39 cellular contexts compared by ENCODE assay signal in genomic region chr21:32113486-32113885, GRCh38.
"Had no signal": no experiment of that assay in that cellular context is flagged by ENCODE, and none has a peak within 500 bp of the region (broad histone marks: within the 10 kb centered on the region; RNA-seq: fewer than 3 reads in every experiment).

No MANE protein-coding gene starts in this region.

- H3K4me3 ChIP-seq: adrenal gland, ascending aorta, body of pancreas, breast epithelium, cardiac muscle cell had no signal

- DNase-seq: activated effector memory CD4-positive, alpha-beta T cell treated with anti-CD3 and anti-CD28 coated beads, Interleukin-2, amount 50 U/mL, for 16 hours; activated effector memory CD4-positive, alpha-beta T cell treated with Interleukin-2 at 50 U/mL for 16 hours; activated gamma-delta T cell; activated gamma-delta T cell treated with Interleukin-2 at 50 U/mL for 16 hours; activated naive CD4-positive, alpha-beta T cell; activated naive CD4-positive, alpha-beta T cell treated with anti-CD3 and anti-CD28 coated beads for 36 hours; activated naive CD4-positive, alpha-beta T cell treated with anti-CD3 and anti-CD28 coated beads, Interleukin-2, amount 10 ng/mL, durations not matched to agents 7 days and 5 days; activated naive CD4-positive, alpha-beta T cell treated with anti-CD3 and anti-CD28 coated beads, Interleukin-2, amount 50 U/mL, for 16 hours; activated naive CD4-positive, alpha-beta T cell treated with Interleukin-2 at 50 U/mL for 16 hours; activated naive CD8-positive, alpha-beta T cell treated with anti-CD3 and anti-CD28 coated beads for 36 hours; activated naive CD8-positive, alpha-beta T cell treated with anti-CD3 and anti-CD28 coated beads, Interleukin-2, amount 10 ng/mL, durations not matched to agents 7 days and 5 days; activated naive CD8-positive, alpha-beta T cell treated with anti-CD3 and anti-CD28 coated beads, Interleukin-2, amount 50 U/mL, for 24 hours; activated T-cell treated with anti-CD3 and anti-CD28 coated beads, Interleukin-2, amount 50 U/mL, for 1 hour; activated T-cell treated with anti-CD3 and anti-CD28 coated beads, Interleukin-2, amount 50 U/mL, for 24 hours; activated T-cell treated with anti-CD3 and anti-CD28 coated beads, Interleukin-2, amount 50 U/mL, for 4 hours; activated T-cell treated with anti-CD3 and anti-CD28 coated beads, Interleukin-2, amount 50 U/mL, for 48 hours; activated T-cell treated with anti-CD3 and anti-CD28 coated beads, Interleukin-2, amount 50 U/mL, for 72 hours; adrenal gland; amniotic stem cell; amygdala; anterior cingulate cortex; aorta; body of pancreas; brain microvascular endothelial cell; caudate nucleus; central memory CD4-positive, alpha-beta T cell; cerebellar nuclear complex had no signal

- H3K9me3 Mint-ChIP-seq: activated naive CD4-positive, alpha-beta T cell treated with anti-CD3 and anti-CD28 coated beads for 36 hours; activated naive CD4-positive, alpha-beta T cell treated with anti-CD3 and anti-CD28 coated beads, Interleukin-2, amount 10 ng/mL, durations not matched to agents 7 days and 5 days; activated naive CD4-positive, alpha-beta T cell treated with anti-CD3 and anti-CD28 coated beads, Interleukin-2, amount 50 U/mL, for 24 hours; activated naive CD4-positive, alpha-beta T cell treated with anti-CD3 and anti-CD28 coated beads, Interleukin-2, amount 50 U/mL, for 72 hours; activated naive CD8-positive, alpha-beta T cell treated with anti-CD3 and anti-CD28 coated beads for 36 hours; activated naive CD8-positive, alpha-beta T cell treated with anti-CD3 and anti-CD28 coated beads, Interleukin-2, amount 10 ng/mL, durations not matched to agents 7 days and 5 days; activated naive CD8-positive, alpha-beta T cell treated with anti-CD3 and anti-CD28 coated beads, Interleukin-2, amount 50 U/mL, for 24 hours; activated T-cell treated with anti-CD3 and anti-CD28 coated beads, Interleukin-2, amount 50 U/mL, for 24 hours; activated T-cell treated with anti-CD3 and anti-CD28 coated beads, Interleukin-2, amount 50 U/mL, for 4 hours; activated T-cell treated with anti-CD3 and anti-CD28 coated beads, Interleukin-2, amount 50 U/mL, for 72 hours; activated T-helper 1 cell treated with anti-CD3 and anti-CD28 coated beads, Interleukin-12 subunit alpha, Interleukin-12 subunit beta, Interleukin-2, Interleukin-4 antibody, amounts not matched to agents 30 ng/mL and 10 ng/mL and 1 ng/mL, durations not matched to agents 14 hours and 24 hours and 36 hours; activated T-helper 17 cell treated with anti-CD3 and anti-CD28 coated beads, Interleukin-2, amount 50 U/mL, for 72 hours; activated T-helper 2 cell treated with anti-CD3 and anti-CD28 coated beads, Interferon-gamma antibody, Interleukin-2, Interleukin-4, amounts not matched to agents 10 μg/mL and 5 μg/mL and 100 μg/mL, durations not matched to agents 14 hours and 24 hours and 36 hours; central memory CD8-positive, alpha-beta T cell had no signal

- H3K27ac Mint-ChIP-seq: activated naive CD4-positive, alpha-beta T cell treated with anti-CD3 and anti-CD28 coated beads for 36 hours; activated naive CD4-positive, alpha-beta T cell treated with anti-CD3 and anti-CD28 coated beads, Interleukin-2, amount 10 ng/mL, durations not matched to agents 7 days and 5 days; activated naive CD4-positive, alpha-beta T cell treated with anti-CD3 and anti-CD28 coated beads, Interleukin-2, amount 50 U/mL, for 24 hours; activated naive CD4-positive, alpha-beta T cell treated with anti-CD3 and anti-CD28 coated beads, Interleukin-2, amount 50 U/mL, for 72 hours; activated naive CD8-positive, alpha-beta T cell; activated naive CD8-positive, alpha-beta T cell treated with anti-CD3 and anti-CD28 coated beads for 36 hours; activated naive CD8-positive, alpha-beta T cell treated with anti-CD3 and anti-CD28 coated beads, Interleukin-2, amount 10 ng/mL, durations not matched to agents 7 days and 5 days; activated naive CD8-positive, alpha-beta T cell treated with anti-CD3 and anti-CD28 coated beads, Interleukin-2, amount 50 U/mL, for 24 hours; activated T-cell treated with anti-CD3 and anti-CD28 coated beads, Interleukin-2, amount 50 U/mL, for 24 hours; activated T-cell treated with anti-CD3 and anti-CD28 coated beads, Interleukin-2, amount 50 U/mL, for 72 hours; activated T-helper 1 cell treated with anti-CD3 and anti-CD28 coated beads, Interleukin-12 subunit alpha, Interleukin-12 subunit beta, Interleukin-2, Interleukin-4 antibody, amounts not matched to agents 30 ng/mL and 10 ng/mL and 1 ng/mL, durations not matched to agents 14 hours and 24 hours and 36 hours; activated T-helper 17 cell treated with anti-CD3 and anti-CD28 coated beads, Interleukin-2, amount 50 U/mL, for 72 hours; activated T-helper 2 cell treated with anti-CD3 and anti-CD28 coated beads, Interferon-gamma antibody, Interleukin-2, Interleukin-4, amounts not matched to agents 10 μg/mL and 5 μg/mL and 100 μg/mL, durations not matched to agents 14 hours and 24 hours and 36 hours had no signal

- ATAC-seq: activated naive CD4-positive, alpha-beta T cell treated with anti-CD3 and anti-CD28 coated beads, Interleukin-2, amount 50 U/mL, for 72 hours; activated naive CD8-positive, alpha-beta T cell treated with anti-CD3 and anti-CD28 coated beads, Interleukin-2, amount 50 U/mL, for 24 hours; activated T-cell treated with anti-CD3 and anti-CD28 coated beads, Interleukin-2, amount 50 U/mL, for 4 hours; activated T-cell treated with anti-CD3 and anti-CD28 coated beads, Interleukin-2, amount 50 U/mL, for 72 hours; activated T-helper 17 cell treated with anti-CD3 and anti-CD28 coated beads, Interleukin-2, amount 50 U/mL, for 72 hours; body of pancreas had no signal

- H3K4me1 ChIP-seq: adrenal gland, ascending aorta, body of pancreas, breast epithelium had no signal

- H3K36me3 ChIP-seq: adrenal gland, ascending aorta, brain microvascular endothelial cell, cardiac muscle cell had no signal

- H3K27me3 ChIP-seq: adrenal gland, ascending aorta, body of pancreas, brain microvascular endothelial cell, breast epithelium, cardiac muscle cell had no signal

- FAIRE-seq: astrocyte had no signal

- H3K9me3 ChIP-seq: adrenal gland, ascending aorta, body of pancreas, breast epithelium had no signal

- H3K4me1 Mint-ChIP-seq: activated naive CD4-positive, alpha-beta T cell treated with anti-CD3 and anti-CD28 coated beads, Interleukin-2, amount 10 ng/mL, durations not matched to agents 7 days and 5 days; activated naive CD4-positive, alpha-beta T cell treated with anti-CD3 and anti-CD28 coated beads, Interleukin-2, amount 50 U/mL, for 24 hours; activated naive CD8-positive, alpha-beta T cell treated with anti-CD3 and anti-CD28 coated beads for 36 hours; activated naive CD8-positive, alpha-beta T cell treated with anti-CD3 and anti-CD28 coated beads, Interleukin-2, amount 10 ng/mL, durations not matched to agents 7 days and 5 days; activated naive CD8-positive, alpha-beta T cell treated with anti-CD3 and anti-CD28 coated beads, Interleukin-2, amount 50 U/mL, for 24 hours; activated T-helper 17 cell treated with anti-CD3 and anti-CD28 coated beads, Interleukin-2, amount 50 U/mL, for 72 hours; central memory CD8-positive, alpha-beta T cell had no signal

- H3K27ac ChIP-seq: adrenal gland, ascending aorta, body of pancreas, brain microvascular endothelial cell, breast epithelium, cardiac muscle cell had no signal

- H3K4me3 Mint-ChIP-seq: activated naive CD4-positive, alpha-beta T cell treated with anti-CD3 and anti-CD28 coated beads for 36 hours; activated naive CD4-positive, alpha-beta T cell treated with anti-CD3 and anti-CD28 coated beads, Interleukin-2, amount 10 ng/mL, durations not matched to agents 7 days and 5 days; activated naive CD4-positive, alpha-beta T cell treated with anti-CD3 and anti-CD28 coated beads, Interleukin-2, amount 50 U/mL, for 24 hours; activated naive CD8-positive, alpha-beta T cell; activated naive CD8-positive, alpha-beta T cell treated with anti-CD3 and anti-CD28 coated beads for 36 hours; activated naive CD8-positive, alpha-beta T cell treated with anti-CD3 and anti-CD28 coated beads, Interleukin-2, amount 10 ng/mL, durations not matched to agents 7 days and 5 days; activated naive CD8-positive, alpha-beta T cell treated with anti-CD3 and anti-CD28 coated beads, Interleukin-2, amount 50 U/mL, for 24 hours; activated T-cell treated with anti-CD3 and anti-CD28 coated beads, Interleukin-2, amount 50 U/mL, for 24 hours; activated T-cell treated with anti-CD3 and anti-CD28 coated beads, Interleukin-2, amount 50 U/mL, for 4 hours; activated T-cell treated with anti-CD3 and anti-CD28 coated beads, Interleukin-2, amount 50 U/mL, for 72 hours; activated T-helper 1 cell treated with anti-CD3 and anti-CD28 coated beads, Interleukin-12 subunit alpha, Interleukin-12 subunit beta, Interleukin-2, Interleukin-4 antibody, amounts not matched to agents 30 ng/mL and 10 ng/mL and 1 ng/mL, durations not matched to agents 14 hours and 24 hours and 36 hours; activated T-helper 17 cell treated with anti-CD3 and anti-CD28 coated beads, Interleukin-2, amount 50 U/mL, for 72 hours; brain; central memory CD8-positive, alpha-beta T cell had no signal

- H3K36me3 Mint-ChIP-seq: activated naive CD4-positive, alpha-beta T cell treated with anti-CD3 and anti-CD28 coated beads, Interleukin-2, amount 10 ng/mL, durations not matched to agents 7 days and 5 days; activated naive CD4-positive, alpha-beta T cell treated with anti-CD3 and anti-CD28 coated beads, Interleukin-2, amount 50 U/mL, for 24 hours; activated naive CD8-positive, alpha-beta T cell; activated naive CD8-positive, alpha-beta T cell treated with anti-CD3 and anti-CD28 coated beads for 36 hours; activated naive CD8-positive, alpha-beta T cell treated with anti-CD3 and anti-CD28 coated beads, Interleukin-2, amount 10 ng/mL, durations not matched to agents 7 days and 5 days had no signal
